Comparison of ENCODE assay signal across 17 cellular contexts in the genomic region with DNA sequence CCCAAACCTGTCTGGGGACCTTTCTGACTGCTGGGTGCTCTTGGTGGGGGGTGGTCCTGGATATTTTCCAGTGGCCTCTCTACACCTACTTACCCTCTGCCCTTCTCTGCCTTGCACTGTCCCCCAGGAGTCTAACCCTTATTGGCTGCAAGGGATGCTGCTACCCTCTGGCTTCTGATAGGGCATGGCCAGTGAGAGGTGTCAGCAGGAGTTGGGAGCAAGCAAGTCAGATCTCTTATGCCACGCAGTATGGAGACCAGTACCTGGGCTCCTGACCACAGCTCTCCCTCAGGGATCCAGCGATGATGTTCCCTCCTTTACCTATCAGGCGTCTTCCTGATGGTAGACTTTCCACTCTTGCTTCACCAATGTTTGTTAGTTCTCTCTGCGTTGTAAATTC.
"Had no signal": no experiment of that assay in that cellular context is flagged by ENCODE, and none has a peak within 500 bp of the region (broad histone marks: within the 10 kb centered on the region; RNA-seq: fewer than 3 reads in every experiment).

No MANE protein-coding gene starts in this region.

- H3K4me1 Mint-ChIP-seq: endodermal cell had no signal

- H3K36me3 ChIP-seq: brain microvascular endothelial cell, left lung, right lobe of liver, thoracic aorta had no signal

- H3K27me3 Mint-ChIP-seq: activated CD4-positive, alpha-beta memory T cell treated with anti-CD3 and anti-CD28 coated beads for 36 hours; natural killer cell treated with Interleukin-12 subunit alpha and Interleukin-12 subunit beta and Interleukin-15 and Interleukin-18, amount 100 ng/mL, for 72 hours had no signal

- DNase-seq: activated CD4-positive, alpha-beta memory T cell treated with anti-CD3 and anti-CD28 coated beads for 36 hours; activated CD4-positive, CD25-positive, alpha-beta regulatory T cell; activated CD8-positive, alpha-beta memory T cell treated with anti-CD3 and anti-CD28 coated beads, Interleukin-2, amount 50 U/mL, for 4 hours; activated effector memory CD4-positive, alpha-beta T cell treated with anti-CD3 and anti-CD28 coated beads, Interleukin-2, amount 50 U/mL, for 16 hours; amygdala; brain microvascular endothelial cell; cerebellar nuclear complex; dermis blood vessel endothelial cell; endodermal cell; erythroblast; left lung; mucosa of descending colon; psoas muscle; right lobe of liver; T-helper 1 cell had no signal

- H3K27me3 ChIP-seq: brain microvascular endothelial cell, left lung, right lobe of liver had no signal

- H3K9me3 Mint-ChIP-seq: endodermal cell; natural killer cell treated with Interleukin-12 subunit alpha and Interleukin-12 subunit beta and Interleukin-15 and Interleukin-18, amount 100 ng/mL, for 72 hours had no signal

- H3K27ac Mint-ChIP-seq: activated CD4-positive, alpha-beta memory T cell treated with anti-CD3 and anti-CD28 coated beads for 36 hours; endodermal cell; natural killer cell treated with Interleukin-12 subunit alpha and Interleukin-12 subunit beta and Interleukin-15 and Interleukin-18, amount 100 ng/mL, for 72 hours had no signal

- H3K27ac ChIP-seq: brain microvascular endothelial cell, left lung, psoas muscle, right lobe of liver, thoracic aorta had no signal

- H3K36me3 Mint-ChIP-seq: activated CD4-positive, alpha-beta memory T cell treated with anti-CD3 and anti-CD28 coated beads for 36 hours; natural killer cell treated with Interleukin-12 subunit alpha and Interleukin-12 subunit beta and Interleukin-15 and Interleukin-18, amount 100 ng/mL, for 72 hours had no signal

- H3K9me3 ChIP-seq: mucosa of descending colon, right lobe of liver, thoracic aorta had no signal

- H3K4me3 ChIP-seq: left lung, mucosa of descending colon, psoas muscle, right lobe of liver, thoracic aorta had no signal

- H3K4me3 Mint-ChIP-seq: activated CD4-positive, alpha-beta memory T cell treated with anti-CD3 and anti-CD28 coated beads for 36 hours; endodermal cell; natural killer cell treated with Interleukin-12 subunit alpha and Interleukin-12 subunit beta and Interleukin-15 and Interleukin-18, amount 100 ng/mL, for 72 hours had no signal

- ATAC-seq: left lung; mucosa of descending colon; natural killer cell treated with Interleukin-12 subunit alpha and Interleukin-12 subunit beta and Interleukin-15 and Interleukin-18, amount 100 ng/mL, for 72 hours; psoas muscle; right lobe of liver had no signal

- H3K4me1 ChIP-seq: left lung, psoas muscle, right lobe of liver had no signal
